Comparison of ENCODE assay signal across 8 cellular contexts in genomic region chr12:31325524-31325875, GRCh38. TPM values are rescaled to one million over a fixed set of nuclear protein-coding genes. Genes with fewer than 3 reads are reported as not detected.
A peak's percentile ranks its signal among the peaks of the same experiment; 100 is the strongest.
DNase-seq lines count a peak whose midpoint lies in the region; ATAC-seq, FAIRE-seq and TF ChIP-seq lines count a peak whose summit lies in the region.

No MANE protein-coding gene starts in this region.

- TF ChIP-seq RAD21 in HepG2 (CRISPR knock-in tag; IDR thresholded peaks at IDR 0.05), result no peak

- in situ Hi-C loops in astrocyte of the spinal cord (cut with HindIII; ENCODE audit: low sequenced_read_pairs) (no loop called here), HepG2 (cut with HindIII; ENCODE audit: extremely low pct_ligation_motif_present, low pct_unique_long_range_greater_than_20kb) (no loop called here)

- TF ChIP-seq POLR2A in HepG2 (IDR thresholded peaks at IDR 0.05; ENCODE audit: insufficient read depth in 1 of 2, low read depth in 2 of 2, low read length in 2 of 2), result no peak

- peaks cover 36% of the 10 kb centered on the region for H3K4me1 ChIP-seq in HepG2 (ENCODE audit: insufficient read depth, low read length)

- H3K27ac ChIP-seq in HepG2 (ENCODE audit: extremely low read length, insufficient read depth, low read length), result peak overlapping the region; percentile 86

- intact Hi-C loops in HepG2 (cut with micrococcal nuclease; ENCODE audit: unreplicated experiment), result loop anchor here (5.0 kb wide), 1 partner anchor 402 kb away; the partner anchor contains the start of gene AMN1

- no peak for TF ChIP-seq EP300 in HepG2 (IDR thresholded peaks at IDR 0.05; ENCODE audit: low read depth in 2 of 2, low read length in 2 of 2)
- TF ChIP-seq EP300 in HepG2 (CRISPR knock-in tag; IDR thresholded peaks at IDR 0.05; ENCODE audit: borderline replicate concordance), result no peak

- H3K4me2 ChIP-seq in HepG2 (ENCODE audit: low read depth, low read length), result peak overlapping the region; percentile 91

- no peak overlapping the region for H2AFZ ChIP-seq in HepG2 (ENCODE audit: low read length)

- 2% methylated on average over 20 of the region's 36 CpGs for WGBS in HepG2 (ENCODE audit: low lambda C conversion rate)

- peak; percentile 2 for ATAC-seq in GM18511 (IDR thresholded peaks at IDR 0.05; ENCODE audit: unreplicated experiment)
- ATAC-seq in HepG2, result no peak; the same call in 2 of the 3 replicates

- CTCF ChIA-PET in HepG2 (lab: Yijun Ruan, JAX; ENCODE audit: low intra/inter-chr PET ratio, low total read pairs), result no interaction called here

- H3K9ac ChIP-seq in HepG2 (ENCODE audit: insufficient read depth, low read depth, low read length), result peak overlapping the region; percentile 93

- no peak for TF ChIP-seq CTCF in astrocyte of the spinal cord (IDR thresholded peaks at IDR 0.05; ENCODE audit: low read depth, low read length)
- TF ChIP-seq CTCF in HepG2 (CRISPR knock-in tag; IDR thresholded peaks at IDR 0.05), result no peak

- H3K27me3 ChIP-seq in HepG2 (ENCODE audit: control insufficient read depth in 1 of 2, insufficient read depth in 2 of 2, low read length in 2 of 2), result no peaks in the 10 kb centered on the region; a peak in 2 of 5 replicates

- peak overlapping the region; percentile 87 for H3K4me3 ChIP-seq in astrocyte of the spinal cord (ENCODE audit: low read depth, low read length)
- peak overlapping the region; percentile 73 to 88 (median 80) for H3K4me3 ChIP-seq in HepG2 (replicated peaks in 1 of 3; ENCODE audit: insufficient read depth in 1 of 3, low read depth in 2 of 3, low read length in 3 of 3)

- H3K9me3 ChIP-seq in HepG2 (ENCODE audit: low read length), result no peaks in the 10 kb centered on the region

- peaks cover 53% of the 10 kb centered on the region for H3K79me2 ChIP-seq in HepG2 (ENCODE audit: insufficient read depth, low read length)

- BruUV-seq in HepG2 (replicated peaks; lab: Mats Ljungman, UMichigan), result TSS peak; percentile 71

- FAIRE-seq in HepG2 (lab: Jason Lieb, UNC), result no peak

- POLR2A ChIA-PET in HepG2 (lab: Yijun Ruan, JAX), result interaction anchor here (0.6 to 1.7 kb wide), 10 partner anchors 12 to 248 kb away, joined by 3 to 14 read pairs (median 6); no protein-coding TSS in a partner anchor

- DNase-seq in NCI-H69 (lab: John Stamatoyannopoulos, UW), result peak; percentile 97
- DNase-seq in astrocyte of the spinal cord (ENCODE audit: low read depth, low spot score), result no peak
- no peak for DNase-seq in HepG2 (ENCODE audit: low spot score)
- DNase-seq in stimulated activated CD8-positive, alpha-beta memory T cell treated with anti-CD3 and anti-CD28 coated beads, Interleukin-12 subunit alpha, Interleukin-12 subunit beta, amount 100 ng/mL, for 24 hours (ENCODE audit: extremely low read depth), result peak; percentile 5
- no peak for DNase-seq in NCI-H526 treated with DMSO at 0.1 percent for 48 hours (lab: John Stamatoyannopoulos, UW)
- DNase-seq in DMS153 (lab: John Stamatoyannopoulos, UW), result no peak
- no peak for DNase-seq in middle frontal gyrus (ENCODE audit: extremely low spot score, low spot score)

- peaks cover 31% of the 10 kb centered on the region for H4K20me1 ChIP-seq in HepG2 (ENCODE audit: insufficient read depth, low read length)

- H3K36me3 ChIP-seq in HepG2 (replicated peaks in 1 of 2; ENCODE audit: control insufficient read depth in 1 of 2, insufficient read depth in 2 of 2, low read length in 2 of 2), result no peaks in the 10 kb centered on the region; a peak in 1 of 5 replicates

TF ChIP-seq in HepG2, 621 proteins besides CTCF, POLR2A, EP300 and RAD21 (continues in another document):
- TF ChIP-seq CENPX (CRISPR knock-in tag; IDR thresholded peaks at IDR 0.05) (no peak), ZNF557 (CRISPR knock-in tag; IDR thresholded peaks at IDR 0.05) (no peak), HDAC2 (CRISPR knock-in tag; IDR thresholded peaks at IDR 0.05) (peak; percentile 5; the same call in 1 of the 2 replicates), TOPORS (CRISPR knock-in tag; IDR thresholded peaks at IDR 0.05) (peak; percentile 45; the same call in 1 of the 2 replicates), ZNF564 (CRISPR knock-in tag; IDR thresholded peaks at IDR 0.05) (peak; percentile 60; the same call in 1 of the 2 replicates), DZIP1 (CRISPR knock-in tag; IDR thresholded peaks at IDR 0.05) (0 out of 2 replicates have a peak, but pooled peaks have one; percentile 15), NR0B2 (CRISPR knock-in tag; IDR thresholded peaks at IDR 0.05) (no peak), KDM5B (CRISPR knock-in tag; IDR thresholded peaks at IDR 0.05; ENCODE audit: borderline replicate concordance) (peak; percentile 77; the same call in 1 of the 2 replicates), KLF12 (CRISPR knock-in tag; IDR thresholded peaks at IDR 0.05; ENCODE audit: borderline replicate concordance) (peak; percentile 20; the same call in 1 of the 2 replicates), PHF20 (CRISPR knock-in tag; IDR thresholded peaks at IDR 0.05) (no peak), ZBTB38 (CRISPR knock-in tag; IDR thresholded peaks at IDR 0.05) (no peak), ZNF768 (CRISPR knock-in tag; IDR thresholded peaks at IDR 0.05) (no peak), AKAP8 (CRISPR knock-in tag; IDR thresholded peaks at IDR 0.05) (no peak), NFE2 (CRISPR knock-in tag; IDR thresholded peaks at IDR 0.05) (no peak), HOMEZ (CRISPR knock-in tag; IDR thresholded peaks at IDR 0.05; ENCODE audit: low read depth) (no peak), KAT8 (CRISPR knock-in tag; IDR thresholded peaks at IDR 0.05) (no peak), RFXANK (CRISPR knock-in tag; IDR thresholded peaks at IDR 0.05) (0 out of 2 replicates have a peak, but pooled peaks have one; percentile 6), ZNF3 (CRISPR knock-in tag; IDR thresholded peaks at IDR 0.05) (no peak), ZNF331 (CRISPR knock-in tag; IDR thresholded peaks at IDR 0.05) (0 out of 2 replicates have a peak, but pooled peaks have one; percentile 3)

RNA-seq across cellular contexts. Expression of gene SINHCAF, which starts 0.5 kb away (rescaled TPM):
- total RNA-seq in HepG2 (2016; rRNA removed; fragmentation: Illumina TruSeq; extraction: Trizol), result 97.8 and 132 TPM in 2 replicates
- total RNA-seq in HepG2 (2016; cell fraction: cytosol; rRNA removed; fragmentation: Illumina TruSeq; extraction: Trizol; ENCODE audit: low read depth), result 22.6 and 27.1 TPM in 2 replicates
- total RNA-seq in HepG2 (2016; cell fraction: insoluble cytoplasmic fraction; rRNA removed; fragmentation: Illumina TruSeq; extraction: Trizol), result 99.7 and 134 TPM in 2 replicates
- 62.6 and 68.2 TPM in 2 replicates for total RNA-seq in HepG2 (2016; cell fraction: membrane; rRNA removed; fragmentation: Illumina TruSeq; extraction: Trizol)
- 46.7 and 57.7 TPM in 2 replicates for total RNA-seq in HepG2 (2016; cell fraction: nucleus; rRNA removed; fragmentation: Illumina TruSeq; extraction: Trizol)
- 36.8 and 54.6 TPM in 2 replicates for polyA plus RNA-seq in HepG2 (2011; rRNA removed)
- polyA plus RNA-seq in HepG2 (2011; cell fraction: cytosol; rRNA removed), result 24.7 and 38.2 TPM in 2 replicates
- polyA plus RNA-seq in HepG2 (2011; cell fraction: nucleus; rRNA removed), result 17.1 and 19.0 TPM in 2 replicates
- polyA plus RNA-seq in HepG2 (2012), result 60.8 and 80.1 TPM in 2 replicates
- polyA plus RNA-seq in HepG2 (2016; cell fraction: cytosol; fragmentation: Illumina TruSeq; extraction: Trizol; ENCODE audit: low read depth), result 8.1 and 9.8 TPM in 2 replicates
- 133 and 138 TPM in 2 replicates for polyA plus RNA-seq in HepG2 (2016; cell fraction: insoluble cytoplasmic fraction; fragmentation: Illumina TruSeq; extraction: Trizol; ENCODE audit: low read depth)
- polyA plus RNA-seq in HepG2 (2016; cell fraction: membrane; fragmentation: Illumina TruSeq; extraction: Trizol; ENCODE audit: low read depth), result 34.0 and 34.6 TPM in 2 replicates
- 59.8 and 60.8 TPM in 2 replicates for polyA plus RNA-seq in HepG2 (2016; cell fraction: nucleus; fragmentation: Illumina TruSeq; extraction: Trizol; ENCODE audit: insufficient read depth, low read depth)
- polyA minus RNA-seq in HepG2 (2011; rRNA and poly(A)+ RNA removed; ENCODE audit: low replicate concordance), result 24.4 and 32.5 TPM in 2 replicates
- polyA minus RNA-seq in HepG2 (2011; cell fraction: cytosol; rRNA and poly(A)+ RNA removed), result 51.2 and 59.7 TPM in 2 replicates
- 68.4 and 72.5 TPM in 2 replicates for polyA minus RNA-seq in HepG2 (2011; cell fraction: nucleus; rRNA and poly(A)+ RNA removed)

Comparison
In these comparisons a context has a peak if more than half of its experiments do, and no peak if none do; other contexts are left out.
1. DNase-seq: peak in NCI-H69 (single experiment) and stimulated activated CD8-positive, alpha-beta memory T cell treated with anti-CD3 and anti-CD28 coated beads, Interleukin-12 subunit alpha, Interleukin-12 subunit beta, amount 100 ng/mL, for 24 hours (single experiment); none in astrocyte of the spinal cord (single experiment), HepG2 (single experiment), NCI-H526 treated with DMSO at 0.1 percent for 48 hours (single experiment), DMS153 (single experiment) and middle frontal gyrus (single experiment).